21 cellular contexts compared by ENCODE assay signal in the genomic region with DNA sequence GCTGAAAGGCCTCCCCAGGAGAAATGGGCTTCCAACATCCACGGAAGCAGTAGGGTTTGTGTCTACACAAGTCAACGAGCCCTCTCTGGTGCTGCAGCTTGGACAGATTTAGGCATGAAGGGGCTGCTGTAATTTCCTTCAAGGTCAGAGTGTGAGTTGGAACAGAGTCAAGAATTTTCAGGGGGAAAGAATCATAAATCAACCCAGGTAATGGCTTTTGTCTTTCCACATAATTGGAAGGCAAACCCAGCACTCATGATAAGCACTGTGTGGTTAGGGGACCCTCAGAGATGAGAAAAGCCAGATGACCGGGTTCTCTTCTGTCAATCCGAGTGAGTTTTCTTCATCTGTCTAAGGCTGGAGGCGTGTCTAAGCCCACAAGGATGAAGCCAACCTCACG.
"Had no signal": no experiment of that assay in that cellular context is flagged by ENCODE, and none has a peak within 500 bp of the region (broad histone marks: within the 10 kb centered on the region; RNA-seq: fewer than 3 reads in every experiment).

No MANE protein-coding gene starts in this region.

- FAIRE-seq: small intestine had no signal

- DNase-seq: naive thymus-derived CD4-positive, alpha-beta T cell; natural killer cell; occipital lobe; ovary; posterior cingulate gyrus; psoas muscle; right lobe of liver; sigmoid colon; small intestine; stimulated activated CD4-positive, alpha-beta T cell treated with anti-CD3 and anti-CD28 coated beads, Interleukin-15, amount 100 ng/mL, for 24 hours; stimulated activated CD4-positive, alpha-beta T cell treated with anti-CD3 and anti-CD28 coated beads, Interleukin-2, amount 100 ng/mL, for 24 hours; stimulated activated CD4-positive, alpha-beta T cell treated with anti-CD3 and anti-CD28 coated beads, Interleukin-2, amount 100 ng/mL, for 48 hours; stimulated activated CD4-positive, alpha-beta T cell treated with anti-CD3 and anti-CD28 coated beads, Interleukin-4, amount 100 ng/mL, for 24 hours; stimulated activated naive B cell treated with anti-CD40 and anti-IgM and Interleukin-4, amounts not matched to agents 10 μg/mL and 1 μg/mL and 100 μg/mL, for 72 hours; stimulated activated naive CD4-positive, alpha-beta T cell treated with Interleukin-2 at 50 U/mL for 16 hours; stomach; thyroid gland; trophoblast cell; upper lobe of right lung; uterus had no signal

- ATAC-seq: naive thymus-derived CD4-positive, alpha-beta T cell; natural killer cell; psoas muscle; right lobe of liver; stimulated activated effector memory CD8-positive, alpha-beta T cell treated with anti-CD3 and anti-CD28 coated beads, Interleukin-12 subunit alpha, Interleukin-12 subunit beta, amount 100 ng/mL, for 72 hours; stimulated activated naive B cell treated with anti-CD40 and anti-IgM and Interleukin-4, amounts not matched to agents 10 μg/mL and 1 μg/mL and 100 μg/mL, for 72 hours; upper lobe of right lung had no signal
